ENCODE assay signal across 16 cellular contexts in genomic region chr1:72567511-72567910, GRCh38.
DNase-seq lines count a peak whose midpoint lies in the region; FAIRE-seq and TF ChIP-seq lines count a peak whose summit lies in the region.
"Had no signal": no experiment of that assay in that cellular context is flagged by ENCODE, and none has a peak within 500 bp of the region (broad histone marks: within the 10 kb centered on the region; RNA-seq: fewer than 3 reads in every experiment).

No MANE protein-coding gene starts in this region.

- H3K4me3 Mint-ChIP-seq in astrocyte (ENCODE audit: unreplicated experiment) (no peak overlapping the region), Caco-2 (ENCODE audit: unreplicated experiment) (no peak overlapping the region)
- H3K4me3 Mint-ChIP-seq: activated CD8-positive, alpha-beta T cell treated with anti-CD3 and anti-CD28 coated beads for 36 hours; activated naive CD8-positive, alpha-beta T cell treated with anti-CD3 and anti-CD28 coated beads, Interleukin-2, amount 50 U/mL, for 24 hours had no signal

- no peaks in the 10 kb centered on the region for H4K20me1 ChIP-seq in astrocyte (ENCODE audit: insufficient read depth, low read length)

- H3K36me3 Mint-ChIP-seq in astrocyte (ENCODE audit: low read depth, unreplicated experiment) (no peaks in the 10 kb centered on the region), Caco-2 (ENCODE audit: insufficient read depth, unreplicated experiment) (no peaks in the 10 kb centered on the region)

- no peak for FAIRE-seq in astrocyte (lab: Jason Lieb, UNC)

- DNase-seq in cardiac muscle cell (ENCODE audit: low read depth in 1 of 2, low spot score in 1 of 2) (peak; percentile 38 to 45), cardiac septum (ENCODE audit: low spot score) (no peak), astrocyte (ENCODE audit: low read depth) (peak; percentile 8), globus pallidus (ENCODE audit: low spot score) (peak; percentile 12), Caco-2 (no peak), DMS153 treated with DMSO at 0.1 percent for 48 hours (lab: John Stamatoyannopoulos, UW; ENCODE audit: unreplicated experiment) (no peak), SKM-1 treated with dmso at 0.1 percent for 144 hours (lab: John Stamatoyannopoulos, UW; ENCODE audit: unreplicated experiment) (no peak), DMS53 (lab: John Stamatoyannopoulos, UW) (no peak)
- DNase-seq: activated CD8-positive, alpha-beta T cell treated with anti-CD3 and anti-CD28 coated beads for 36 hours; activated naive CD8-positive, alpha-beta T cell treated with anti-CD3 and anti-CD28 coated beads, Interleukin-2, amount 50 U/mL, for 24 hours; heart left ventricle; islet precursor cell; NCI-H2081 treated with DMSO at 0.1 percent for 48 hours; T-helper 1 cell; uterus had no signal

- no peaks in the 10 kb centered on the region for H3K27me3 ChIP-seq in cardiac muscle cell
- no peaks in the 10 kb centered on the region for H3K27me3 ChIP-seq in astrocyte (ENCODE audit: insufficient read depth, low read length)
- no peaks in the 10 kb centered on the region for H3K27me3 ChIP-seq in Caco-2 (replicated peaks; ENCODE audit: control insufficient read depth, insufficient read depth, low read length)
- H3K27me3 ChIP-seq: heart left ventricle, right atrium auricular region, uterus had no signal

- CTCF ChIA-PET in Caco-2 (lab: Charles Lee) = no interaction called here

- H3K4me1 ChIP-seq in cardiac muscle cell (ENCODE audit: low read depth) = peaks cover 9% of the 10 kb centered on the region
- no peaks in the 10 kb centered on the region for H3K4me1 ChIP-seq in astrocyte (ENCODE audit: insufficient read depth, low read length)
- H3K4me1 ChIP-seq in Caco-2 = no peaks in the 10 kb centered on the region
- H3K4me1 ChIP-seq: right atrium auricular region, uterus had no signal

- POLR2A ChIA-PET in Caco-2 (lab: Charles Lee) = no interaction called here

- BruUV-seq in Caco-2 (replicated peaks; lab: Mats Ljungman, UMichigan) = no TSS peak

- TF ChIP-seq CTCF in cardiac muscle cell (IDR thresholded peaks at IDR 0.05; ENCODE audit: low read depth, low read length) (no peak), astrocyte (IDR thresholded peaks at IDR 0.05; ENCODE audit: insufficient read depth, low read depth, low read length) (no peak), Caco-2 (IDR thresholded peaks at IDR 0.05; ENCODE audit: insufficient read depth in 1 of 2, low read depth in 1 of 2, low read length in 1 of 2, severe bottlenecking in 1 of 2, unreplicated experiment in 1 of 2) (no peak)

- intact Hi-C loops in cardiac septum (cut with DNase I) (no loop called here), Caco-2 (cut with micrococcal nuclease; ENCODE audit: unreplicated experiment) (no loop called here)

- H3K9me3 ChIP-seq in cardiac muscle cell (ENCODE audit: low read depth) = no peaks in the 10 kb centered on the region
- no peaks in the 10 kb centered on the region for H3K9me3 ChIP-seq in astrocyte (ENCODE audit: insufficient read depth, low read depth, low read length)
- no peaks in the 10 kb centered on the region for H3K9me3 ChIP-seq in Caco-2
- H3K9me3 ChIP-seq: heart left ventricle, right atrium auricular region, uterus had no signal

- H3K79me2 ChIP-seq in astrocyte (ENCODE audit: insufficient read depth, low read length) = no peaks in the 10 kb centered on the region

- no peak overlapping the region for H3K4me2 ChIP-seq in astrocyte (ENCODE audit: low read length)

- H3K4me1 Mint-ChIP-seq in astrocyte (ENCODE audit: low read depth, unreplicated experiment) (peaks cover 5% of the 10 kb centered on the region), Caco-2 (ENCODE audit: low read depth, unreplicated experiment) (no peaks in the 10 kb centered on the region)
- H3K4me1 Mint-ChIP-seq: activated naive CD8-positive, alpha-beta T cell treated with anti-CD3 and anti-CD28 coated beads, Interleukin-2, amount 50 U/mL, for 24 hours had no signal

- H3K9ac ChIP-seq in astrocyte (ENCODE audit: low read length) = no peak overlapping the region

- no peak overlapping the region for H2AFZ ChIP-seq in astrocyte (ENCODE audit: low read depth, low read length)

- H3K4me3 ChIP-seq in cardiac muscle cell = no peak overlapping the region
- H3K4me3 ChIP-seq in astrocyte (ENCODE audit: insufficient read depth, low read depth, low read length) = no peak overlapping the region
- H3K4me3 ChIP-seq in Caco-2 (ENCODE audit: low read depth, low read length) = no peak overlapping the region
- H3K4me3 ChIP-seq: heart left ventricle, right atrium auricular region, uterus had no signal

- H3K9me3 Mint-ChIP-seq in astrocyte (ENCODE audit: unreplicated experiment) (no peaks in the 10 kb centered on the region), Caco-2 (ENCODE audit: unreplicated experiment) (no peaks in the 10 kb centered on the region)
- H3K9me3 Mint-ChIP-seq: activated CD8-positive, alpha-beta T cell treated with anti-CD3 and anti-CD28 coated beads for 36 hours had no signal

- H3K36me3 ChIP-seq in cardiac muscle cell = no peaks in the 10 kb centered on the region
- no peaks in the 10 kb centered on the region for H3K36me3 ChIP-seq in astrocyte (ENCODE audit: insufficient read depth, low read length)
- no peaks in the 10 kb centered on the region for H3K36me3 ChIP-seq in Caco-2 (ENCODE audit: control insufficient read depth, insufficient read depth, low read length)
- H3K36me3 ChIP-seq: heart left ventricle, right atrium auricular region, uterus had no signal

- no peaks in the 10 kb centered on the region for H3K27me3 Mint-ChIP-seq in astrocyte (ENCODE audit: low read depth, unreplicated experiment)
- H3K27me3 Mint-ChIP-seq in Caco-2 (ENCODE audit: insufficient read depth, unreplicated experiment) = no peaks in the 10 kb centered on the region
- H3K27me3 Mint-ChIP-seq: activated CD8-positive, alpha-beta T cell treated with anti-CD3 and anti-CD28 coated beads for 36 hours; activated naive CD8-positive, alpha-beta T cell treated with anti-CD3 and anti-CD28 coated beads, Interleukin-2, amount 50 U/mL, for 24 hours had no signal

- H3K27ac ChIP-seq in cardiac muscle cell (no peak overlapping the region), astrocyte (ENCODE audit: low read depth, low read length) (no peak overlapping the region)
- H3K27ac ChIP-seq: heart left ventricle, right atrium auricular region, uterus had no signal

- no peak overlapping the region for H3K27ac Mint-ChIP-seq in astrocyte (ENCODE audit: unreplicated experiment)
- no peak overlapping the region for H3K27ac Mint-ChIP-seq in Caco-2 (ENCODE audit: unreplicated experiment)
- H3K27ac Mint-ChIP-seq: activated CD8-positive, alpha-beta T cell treated with anti-CD3 and anti-CD28 coated beads for 36 hours; activated naive CD8-positive, alpha-beta T cell treated with anti-CD3 and anti-CD28 coated beads, Interleukin-2, amount 50 U/mL, for 24 hours had no signal

Comparison
In these comparisons a context has a peak if more than half of its experiments do, and no peak if none do; other contexts are left out.
1. DNase-seq: peak in cardiac muscle cell (2 of 2), astrocyte (single experiment) and globus pallidus (single experiment); none in cardiac septum (single experiment), Caco-2 (0 of 2), DMS153 treated with DMSO at 0.1 percent for 48 hours (single experiment), SKM-1 treated with dmso at 0.1 percent for 144 hours (single experiment) and DMS53 (single experiment).